In the genomic region with DNA sequence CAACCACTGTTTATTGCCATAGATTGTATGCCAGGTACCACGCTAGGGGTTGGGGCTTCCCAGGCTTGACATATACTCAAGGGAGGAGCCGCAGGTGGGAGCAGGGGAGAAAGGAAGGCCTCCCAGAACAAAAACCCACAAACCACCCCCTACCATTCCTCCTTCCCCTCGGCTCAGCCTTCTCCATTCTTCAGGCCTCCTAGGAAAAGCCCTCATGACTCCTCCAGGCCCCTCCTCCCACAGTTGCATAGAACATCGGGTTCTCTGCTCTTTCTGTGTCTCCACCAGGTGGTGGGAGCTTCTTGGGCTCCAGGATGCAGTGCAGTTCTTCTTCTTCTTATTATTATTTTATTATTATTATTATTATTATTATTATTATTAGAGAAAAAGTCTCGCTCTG, we compare ENCODE assay signal across 25 cellular contexts.
DNase-seq lines count a peak whose midpoint lies in the region; ATAC-seq and TF ChIP-seq lines count a peak whose summit lies in the region.
"Had no signal": no experiment of that assay in that cellular context is flagged by ENCODE, and none has a peak within 500 bp of the region (broad histone marks: within the 10 kb centered on the region; RNA-seq: fewer than 3 reads in every experiment).

No MANE protein-coding gene starts in this region.

- H3K4me1 Mint-ChIP-seq in CD4-positive, CD25-positive, alpha-beta regulatory T cell = peaks cover 8 to 57% (median 20%) of the 10 kb centered on the region in 4 donors
- peaks cover 6% of the 10 kb centered on the region for H3K4me1 Mint-ChIP-seq in endodermal cell
- H3K4me1 Mint-ChIP-seq in T-helper 2 cell treated with Interferon-gamma antibody and Interleukin-4, amounts not matched to agents 5 μg/mL and 100 μg/mL, for 36 hours (ENCODE audit: low read depth) = peaks cover 36% of the 10 kb centered on the region

- no peak overlapping the region for H2BK12ac ChIP-seq in neuronal stem cell (ENCODE audit: low read length)

- no peak for DNase-seq in CD4-positive, CD25-positive, alpha-beta regulatory T cell
- DNase-seq in endodermal cell = peak; percentile 59
- no peak for DNase-seq in neuronal stem cell (ENCODE audit: low spot score)
- no peak for DNase-seq in head of caudate nucleus
- no peak for DNase-seq in T-helper 2 cell treated with Interferon-gamma antibody and Interleukin-4, amounts not matched to agents 5 μg/mL and 100 μg/mL, for 36 hours (ENCODE audit: low spot score)
- DNase-seq in NCI-H2196 treated with DMSO at 0.1 percent for 48 hours (lab: John Stamatoyannopoulos, UW; ENCODE audit: unreplicated experiment) = no peak
- DNase-seq: activated naive CD4-positive, alpha-beta T cell; activated T-cell treated with anti-CD3 and anti-CD28 coated beads, Interleukin-2, amount 50 U/mL, for 48 hours; adrenal gland; body of pancreas; cerebellar nuclear complex; DMS79; GDM1; hippocampal formation; KBM-7; mesenchymal stem cell; NCI-H1092 treated with DMSO at 0.1 percent for 48 hours; NCI-H1694 treated with DMSO at 0.1 percent for 48 hours; occipital lobe; RPMI8226; stimulated activated CD4-positive, alpha-beta T cell treated with anti-CD3 and anti-CD28 coated beads, Interleukin-15, amount 100 ng/mL, for 24 hours; trophoblast cell had no signal

- H2AK5ac ChIP-seq in neuronal stem cell (ENCODE audit: low read depth, low read length) = no peak overlapping the region

- no peaks in the 10 kb centered on the region for H3K9me3 ChIP-seq in CD4-positive, CD25-positive, alpha-beta regulatory T cell (ENCODE audit: control insufficient read depth in 2 of 2, low read length in 2 of 2)
- H3K9me3 ChIP-seq in HEK293 (ENCODE audit: control insufficient read depth, insufficient read depth, low read depth, low read length) (no peaks in the 10 kb centered on the region), endodermal cell (ENCODE audit: control insufficient read depth, low read length) (no peaks in the 10 kb centered on the region), neuronal stem cell (replicated peaks in 1 of 2; ENCODE audit: control insufficient read depth in 2 of 2, insufficient read depth in 1 of 2, low read depth in 1 of 2, low read length in 2 of 2) (peaks cover 0 to 2% of the 10 kb centered on the region in 2 donors)
- H3K9me3 ChIP-seq: adrenal gland, body of pancreas had no signal

- no peaks in the 10 kb centered on the region for H3K27me3 ChIP-seq in CD4-positive, CD25-positive, alpha-beta regulatory T cell (ENCODE audit: control insufficient read depth, insufficient read depth, low read length)
- H3K27me3 ChIP-seq in endodermal cell (ENCODE audit: control insufficient read depth, insufficient read depth, low read length, poor library complexity, severe bottlenecking) (no peaks in the 10 kb centered on the region), neuronal stem cell (ENCODE audit: control insufficient read depth in 3 of 3, insufficient read depth in 3 of 3, low read depth in 1 of 3, low read length in 3 of 3) (no peaks in the 10 kb centered on the region)
- H3K27me3 ChIP-seq: adrenal gland, body of pancreas had no signal

- no peak for ATAC-seq in CD4-positive, CD25-positive, alpha-beta regulatory T cell (ENCODE audit: low read depth in 2 of 2)
- ATAC-seq in HG03139 (IDR thresholded peaks at IDR 0.05; ENCODE audit: unreplicated experiment) = no peak
- ATAC-seq: body of pancreas; stimulated activated memory B cell treated with anti-CD40 and anti-IgM and Interleukin-4, amounts not matched to agents 10 μg/mL and 1 μg/mL and 100 μg/mL, for 72 hours had no signal

- H3K4me3 ChIP-seq in CD4-positive, CD25-positive, alpha-beta regulatory T cell (ENCODE audit: low read depth, low read length) = no peak overlapping the region
- H3K4me3 ChIP-seq in HEK293 (ENCODE audit: low read depth, low read length) (no peak overlapping the region), endodermal cell (ENCODE audit: low read length) (no peak overlapping the region), neuronal stem cell (ENCODE audit: low read length in 2 of 2) (no peak overlapping the region)
- H3K4me3 ChIP-seq: adrenal gland, body of pancreas had no signal

- peak overlapping the region in 2 of 3 donors; percentile 10 to 39 for H3K27ac Mint-ChIP-seq in CD4-positive, CD25-positive, alpha-beta regulatory T cell
- no peak overlapping the region for H3K27ac Mint-ChIP-seq in endodermal cell
- no peak overlapping the region for H3K27ac Mint-ChIP-seq in T-helper 2 cell treated with Interferon-gamma antibody and Interleukin-4, amounts not matched to agents 5 μg/mL and 100 μg/mL, for 36 hours
- H3K27ac Mint-ChIP-seq: stimulated activated memory B cell treated with anti-CD40 and anti-IgM and Interleukin-4, amounts not matched to agents 10 μg/mL and 1 μg/mL and 100 μg/mL, for 72 hours had no signal

- no peak overlapping the region for H3K9ac ChIP-seq in endodermal cell (ENCODE audit: extremely low read depth, low read length, poor library complexity, severe bottlenecking)
- H3K9ac ChIP-seq in neuronal stem cell (ENCODE audit: low read depth, low read length, poor library complexity) = no peak overlapping the region

- peak overlapping the region; percentile 62 for H2AFZ ChIP-seq in neuronal stem cell (ENCODE audit: low read length)

- H3K4me3 Mint-ChIP-seq in CD4-positive, CD25-positive, alpha-beta regulatory T cell = no peak overlapping the region
- H3K4me3 Mint-ChIP-seq in endodermal cell = no peak overlapping the region
- no peak overlapping the region for H3K4me3 Mint-ChIP-seq in T-helper 2 cell treated with Interferon-gamma antibody and Interleukin-4, amounts not matched to agents 5 μg/mL and 100 μg/mL, for 36 hours
- H3K4me3 Mint-ChIP-seq: stimulated activated memory B cell treated with anti-CD40 and anti-IgM and Interleukin-4, amounts not matched to agents 10 μg/mL and 1 μg/mL and 100 μg/mL, for 72 hours had no signal

- no peaks in the 10 kb centered on the region for H3K79me1 ChIP-seq in neuronal stem cell (ENCODE audit: low read depth, low read length)

- no peak overlapping the region for H3K18ac ChIP-seq in neuronal stem cell (ENCODE audit: low read length)

- no peak overlapping the region for H4K91ac ChIP-seq in neuronal stem cell (ENCODE audit: low read depth, low read length, poor library complexity)

- no peak overlapping the region for H3K27ac ChIP-seq in CD4-positive, CD25-positive, alpha-beta regulatory T cell (ENCODE audit: insufficient read depth, low read length, poor library complexity, severe bottlenecking)
- H3K27ac ChIP-seq in HEK293 (ENCODE audit: extremely low read depth, low read depth, low read length) = no peak overlapping the region
- no peak overlapping the region for H3K27ac ChIP-seq in endodermal cell (ENCODE audit: low read depth, low read length)
- peak overlapping the region; percentile 2 for H3K27ac ChIP-seq in neuronal stem cell (replicated peaks; ENCODE audit: low read length)
- H3K27ac ChIP-seq: body of pancreas had no signal

- H4K8ac ChIP-seq in neuronal stem cell (ENCODE audit: low read depth, low read length) = no peak overlapping the region

- H2BK15ac ChIP-seq in neuronal stem cell (ENCODE audit: low read length) = no peak overlapping the region

- no peaks in the 10 kb centered on the region for H3K36me3 Mint-ChIP-seq in CD4-positive, CD25-positive, alpha-beta regulatory T cell
- no peaks in the 10 kb centered on the region for H3K36me3 Mint-ChIP-seq in endodermal cell (ENCODE audit: low read depth)
- H3K36me3 Mint-ChIP-seq in T-helper 2 cell treated with Interferon-gamma antibody and Interleukin-4, amounts not matched to agents 5 μg/mL and 100 μg/mL, for 36 hours (ENCODE audit: low read depth) = peaks cover 11% of the 10 kb centered on the region
- H3K36me3 Mint-ChIP-seq: stimulated activated memory B cell treated with anti-CD40 and anti-IgM and Interleukin-4, amounts not matched to agents 10 μg/mL and 1 μg/mL and 100 μg/mL, for 72 hours had no signal

- CTCF ChIA-PET in HEK293 (lab: Yijun Ruan, JAX) = interaction anchor here (0.6 to 0.8 kb wide), 2 partner anchors 11 to 83 kb away, joined by 3 read pairs; no protein-coding TSS in a partner anchor

- H3K4me1 ChIP-seq in CD4-positive, CD25-positive, alpha-beta regulatory T cell (ENCODE audit: control insufficient read depth, insufficient read depth, low read length, poor library complexity, severe bottlenecking) = peaks cover 13% of the 10 kb centered on the region
- H3K4me1 ChIP-seq in HEK293 (ENCODE audit: control insufficient read depth, insufficient read depth, low read length) (no peaks in the 10 kb centered on the region), endodermal cell (ENCODE audit: control insufficient read depth, insufficient read depth, low read length) (no peaks in the 10 kb centered on the region), neuronal stem cell (ENCODE audit: control insufficient read depth in 2 of 2, insufficient read depth in 1 of 2, low read depth in 1 of 2, low read length in 2 of 2) (peaks cover 4 to 6% of the 10 kb centered on the region in 2 donors)
- H3K4me1 ChIP-seq: adrenal gland, body of pancreas had no signal

- POLR2A ChIA-PET in HEK293 (lab: Yijun Ruan, JAX) = no interaction called here

- H3K36me3 ChIP-seq in CD4-positive, CD25-positive, alpha-beta regulatory T cell (ENCODE audit: control insufficient read depth, insufficient read depth, low read length) = no peaks in the 10 kb centered on the region
- H3K36me3 ChIP-seq in HEK293 (ENCODE audit: control insufficient read depth in 2 of 2, insufficient read depth in 1 of 2, low read length in 2 of 2) = no peaks in the 10 kb centered on the region
- no peaks in the 10 kb centered on the region for H3K36me3 ChIP-seq in endodermal cell (ENCODE audit: control insufficient read depth, insufficient read depth, low read length)
- no peaks in the 10 kb centered on the region for H3K36me3 ChIP-seq in neuronal stem cell (replicated peaks in 1 of 2; ENCODE audit: control insufficient read depth in 2 of 2, insufficient read depth in 2 of 2, low read length in 2 of 2)
- H3K36me3 ChIP-seq: adrenal gland had no signal

- H3K4ac ChIP-seq in neuronal stem cell (ENCODE audit: low read length) = no peak overlapping the region

- H3K23ac ChIP-seq in neuronal stem cell (ENCODE audit: low read depth, low read length, poor library complexity) = no peak overlapping the region

- no peak overlapping the region for H3K4me2 ChIP-seq in neuronal stem cell (ENCODE audit: insufficient read depth, low read length, poor library complexity, severe bottlenecking)

- 65 to 100% methylated on average over 1 to 5 of the region's 5 CpGs for WGBS in endodermal cell (ENCODE audit: insufficient coverage in 1 of 2, insufficient read length in 1 of 2), 2 experiments
- no CpG with 5 or more reads among the region's 5 CpGs for WGBS in neuronal stem cell (ENCODE audit: extremely low coverage in 2 of 2, insufficient read length in 2 of 2, insufficient replicate concordance in 1 of 2), 2 donors

- H3K9me3 Mint-ChIP-seq in CD4-positive, CD25-positive, alpha-beta regulatory T cell = no peaks in the 10 kb centered on the region
- H3K9me3 Mint-ChIP-seq in endodermal cell = peaks cover 1% of the 10 kb centered on the region
- H3K9me3 Mint-ChIP-seq in T-helper 2 cell treated with Interferon-gamma antibody and Interleukin-4, amounts not matched to agents 5 μg/mL and 100 μg/mL, for 36 hours = no peaks in the 10 kb centered on the region
- H3K9me3 Mint-ChIP-seq: stimulated activated memory B cell treated with anti-CD40 and anti-IgM and Interleukin-4, amounts not matched to agents 10 μg/mL and 1 μg/mL and 100 μg/mL, for 72 hours had no signal

- no peak overlapping the region for H3K14ac ChIP-seq in neuronal stem cell (ENCODE audit: low read length)

- TF ChIP-seq CTCF in HEK293 (tag by site-specific recombination; IDR thresholded peaks at IDR 0.05) (no peak), endodermal cell (conservative IDR thresholded peaks at IDR 0.05) (peak; percentile 36)

- intact Hi-C loops in head of caudate nucleus (cut with DNase I) = no loop called here

- H2BK120ac ChIP-seq in neuronal stem cell (ENCODE audit: low read depth, low read length) = no peak overlapping the region

- H3K27me3 Mint-ChIP-seq in CD4-positive, CD25-positive, alpha-beta regulatory T cell = no peaks in the 10 kb centered on the region
- no peaks in the 10 kb centered on the region for H3K27me3 Mint-ChIP-seq in endodermal cell (ENCODE audit: insufficient read depth)
- no peaks in the 10 kb centered on the region for H3K27me3 Mint-ChIP-seq in T-helper 2 cell treated with Interferon-gamma antibody and Interleukin-4, amounts not matched to agents 5 μg/mL and 100 μg/mL, for 36 hours (ENCODE audit: low read depth)
- H3K27me3 Mint-ChIP-seq: stimulated activated memory B cell treated with anti-CD40 and anti-IgM and Interleukin-4, amounts not matched to agents 10 μg/mL and 1 μg/mL and 100 μg/mL, for 72 hours had no signal

- no peak overlapping the region for H2BK5ac ChIP-seq in neuronal stem cell (ENCODE audit: low read length)

Comparison
In these comparisons a context has a peak if more than half of its experiments do, and no peak if none do; other contexts are left out.
1. H3K27ac Mint-ChIP-seq: peak in CD4-positive, CD25-positive, alpha-beta regulatory T cell (2 of 3); none in endodermal cell (single experiment) and T-helper 2 cell treated with Interferon-gamma antibody and Interleukin-4, amounts not matched to agents 5 μg/mL and 100 μg/mL, for 36 hours (single experiment).